Comparison of ENCODE assay signal across 15 cellular contexts in the genomic region with DNA sequence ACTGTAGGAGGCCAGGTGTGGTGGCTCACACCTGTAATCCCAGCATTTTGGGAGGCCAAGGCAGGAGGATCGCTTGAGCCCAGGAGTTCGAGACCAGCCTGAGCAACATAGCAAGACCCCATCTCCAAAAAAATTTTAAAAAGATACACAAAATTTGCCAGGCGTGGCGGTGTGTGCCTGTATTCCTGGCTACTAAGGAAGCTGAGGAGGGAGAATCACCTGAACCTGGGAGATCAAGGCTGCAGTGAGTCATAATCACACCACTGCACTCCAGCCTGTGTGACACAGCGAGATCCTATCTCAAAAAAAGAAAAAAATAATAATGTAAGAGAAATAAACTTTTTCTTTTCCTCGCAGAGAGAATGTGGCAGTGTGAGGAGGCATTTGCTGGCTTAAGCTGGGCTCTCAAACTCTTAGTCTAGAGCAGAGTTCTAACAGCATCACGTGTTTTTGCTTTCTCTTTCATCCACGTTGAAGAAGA. TPM values are rescaled to one million over a fixed set of nuclear protein-coding genes. Genes with fewer than 3 reads are reported as not detected.
DNase-seq lines count a peak whose midpoint lies in the region; ATAC-seq and TF ChIP-seq lines count a peak whose summit lies in the region.
"Had no signal": no experiment of that assay in that cellular context is flagged by ENCODE, and none has a peak within 500 bp of the region (broad histone marks: within the 10 kb centered on the region; RNA-seq: fewer than 3 reads in every experiment).

No MANE protein-coding gene starts in this region.

- TF ChIP-seq CTCF in CD4-positive, alpha-beta T cell (IDR thresholded peaks at IDR 0.05) = no peak
- TF ChIP-seq CTCF in suprapubic skin (IDR thresholded peaks at IDR 0.05) (no peak), dorsolateral prefrontal cortex (IDR thresholded peaks at IDR 0.05 in 54 of 56, conservative IDR thresholded peaks at IDR 0.05 in 2 of 56; ENCODE audit: low read depth in 1 of 56, partially characterized antibody in 56 of 56) (no peak)

- H3K9me3 Mint-ChIP-seq in CD4-positive, alpha-beta T cell = no peaks in the 10 kb centered on the region
- H3K9me3 Mint-ChIP-seq in activated T-helper 17 cell treated with anti-CD3 and anti-CD28 coated beads, Interleukin-2, amount 50 U/mL, for 72 hours = no peaks in the 10 kb centered on the region

- H3K4me1 ChIP-seq in suprapubic skin = no peaks in the 10 kb centered on the region

- no peak overlapping the region for H3K4me3 Mint-ChIP-seq in CD4-positive, alpha-beta T cell
- peak overlapping the region; percentile 62 for H3K4me3 Mint-ChIP-seq in activated T-helper 17 cell treated with anti-CD3 and anti-CD28 coated beads, Interleukin-2, amount 50 U/mL, for 72 hours

- H3K4me3 ChIP-seq in suprapubic skin (no peak overlapping the region), dorsolateral prefrontal cortex (no peak overlapping the region)
- H3K4me3 ChIP-seq: psoas muscle had no signal

- H3K36me3 ChIP-seq in suprapubic skin = no peaks in the 10 kb centered on the region

- POLR2A ChIA-PET in CD4-positive, alpha-beta T cell (lab: Charles Lee) = interaction anchor here (0.7 to 3.1 kb wide), 11 partner anchors 9 to 65 kb away, joined by 3 to 36 read pairs (median 8); a partner anchor contains a TSS

- no peak for TF ChIP-seq EP300 in suprapubic skin (IDR thresholded peaks at IDR 0.05)

- H3K27me3 Mint-ChIP-seq in CD4-positive, alpha-beta T cell = no peaks in the 10 kb centered on the region
- no peaks in the 10 kb centered on the region for H3K27me3 Mint-ChIP-seq in activated T-helper 17 cell treated with anti-CD3 and anti-CD28 coated beads, Interleukin-2, amount 50 U/mL, for 72 hours

- 87% methylated on average over 8 of the region's 8 CpGs for WGBS in suprapubic skin

- intact Hi-C loops in CD4-positive, alpha-beta T cell (cut with DNase I, micrococcal nuclease) = loop anchor here in 1 of 2 experiments (5.0 kb wide), 3 partner anchors 40 to 210 kb away; a partner anchor contains a TSS
- intact Hi-C loops in dorsolateral prefrontal cortex (cut with DNase I) = no loop called here

- CTCF ChIA-PET in CD4-positive, alpha-beta T cell (lab: Charles Lee) = interaction anchor here (0.9 to 1.8 kb wide), 5 partner anchors 20 to 66 kb away, joined by 3 to 6 read pairs (median 4); a partner anchor contains a TSS

- H3K36me3 Mint-ChIP-seq in CD4-positive, alpha-beta T cell (ENCODE audit: low read depth) = peaks cover 4% of the 10 kb centered on the region
- peaks cover 7% of the 10 kb centered on the region for H3K36me3 Mint-ChIP-seq in activated T-helper 17 cell treated with anti-CD3 and anti-CD28 coated beads, Interleukin-2, amount 50 U/mL, for 72 hours (ENCODE audit: low read depth)

- H3K4me1 Mint-ChIP-seq in CD4-positive, alpha-beta T cell (ENCODE audit: low read depth) = peaks cover 84% of the 10 kb centered on the region
- H3K4me1 Mint-ChIP-seq in activated T-helper 17 cell treated with anti-CD3 and anti-CD28 coated beads, Interleukin-2, amount 50 U/mL, for 72 hours = peaks cover 64% of the 10 kb centered on the region

- peak overlapping the region; percentile 98 for H3K27ac ChIP-seq in CD4-positive, alpha-beta T cell (ENCODE audit: low read depth, low read length)
- H3K27ac ChIP-seq in suprapubic skin (no peak overlapping the region), dorsolateral prefrontal cortex (no peak overlapping the region)
- H3K27ac ChIP-seq: psoas muscle had no signal

- no peaks in the 10 kb centered on the region for H3K9me3 ChIP-seq in CD4-positive, alpha-beta T cell (ENCODE audit: control insufficient read depth, low read length)
- H3K9me3 ChIP-seq in suprapubic skin = no peaks in the 10 kb centered on the region
- H3K9me3 ChIP-seq: psoas muscle, SK-N-SH had no signal

- peak; percentile 2 for ATAC-seq in CD4-positive, alpha-beta T cell (ENCODE audit: poor library complexity)
- no peak for ATAC-seq in activated T-helper 17 cell treated with anti-CD3 and anti-CD28 coated beads, Interleukin-2, amount 50 U/mL, for 72 hours (replicated peaks)
- ATAC-seq in GM18873 (IDR thresholded peaks at IDR 0.05; ENCODE audit: low FRiP score, unreplicated experiment) = no peak
- no peak for ATAC-seq in HG02678 (IDR thresholded peaks at IDR 0.05; ENCODE audit: unreplicated experiment)
- ATAC-seq: psoas muscle had no signal

- H3K27ac Mint-ChIP-seq in CD4-positive, alpha-beta T cell = peak overlapping the region; percentile 98
- H3K27ac Mint-ChIP-seq in activated T-helper 17 cell treated with anti-CD3 and anti-CD28 coated beads, Interleukin-2, amount 50 U/mL, for 72 hours = peak overlapping the region; percentile 86

- TF ChIP-seq POLR2A in suprapubic skin (IDR thresholded peaks at IDR 0.05) = no peak

- peak in 6 of 10 experiments; percentile 27 to 56 (median 31) for DNase-seq in CD4-positive, alpha-beta T cell
- DNase-seq in OCI-M1 (lab: John Stamatoyannopoulos, UW) (peak; percentile 10), kidney tubule cell (ENCODE audit: low spot score) (peak; percentile 37), suprapubic skin (ENCODE audit: low spot score in 2 of 2) (no peak), dorsolateral prefrontal cortex (no peak)
- DNase-seq: caudate nucleus, GDM1, midbrain, NCI-H146, psoas muscle, SK-N-SH had no signal

- H3K27me3 ChIP-seq in CD4-positive, alpha-beta T cell (ENCODE audit: control insufficient read depth, insufficient read depth, low read length) = no peaks in the 10 kb centered on the region
- H3K27me3 ChIP-seq in suprapubic skin (no peaks in the 10 kb centered on the region), dorsolateral prefrontal cortex (peaks cover 0 to 3% (median 0%) of the 10 kb centered on the region in 45 donors)

RNA-seq across cellular contexts. Expression of a gene that starts 21.1 kb away (rescaled TPM):
- total RNA-seq in CD4-positive, alpha-beta T cell = not detected
- total RNA-seq in activated T-helper 17 cell treated with anti-CD3 and anti-CD28 coated beads, Interleukin-2, amount 50 U/mL, for 72 hours = under 1 TPM in 1 of 2 donors, not detected in 1; 0.58 TPM
- total RNA-seq in suprapubic skin (not detected), dorsolateral prefrontal cortex (under 1 TPM in 3 of 120 experiments, not detected in 117; 0.53 to 0.62 (median 0.59) TPM)
- total RNA-seq: psoas muscle, subcutaneous adipose tissue had no signal

RNA-seq across cellular contexts. Expression of a gene that starts 41.4 kb away (rescaled TPM):
- total RNA-seq in CD4-positive, alpha-beta T cell = 10 to 100 TPM; 45.0 to 47.9 TPM
- total RNA-seq in activated T-helper 17 cell treated with anti-CD3 and anti-CD28 coated beads, Interleukin-2, amount 50 U/mL, for 72 hours = 10 to 100 TPM; 19.1 to 38.0 TPM
- 100 to 1,000 TPM in 1 of 4 donors, 10 to 100 TPM in 3; 67.4 to 105 (median 80.8) TPM for total RNA-seq in suprapubic skin
- total RNA-seq in dorsolateral prefrontal cortex = 10 to 100 TPM in 26 of 120 experiments, 1 to 10 TPM in 94; 3.1 to 18.0 (median 7.6) TPM

RNA-seq across cellular contexts. Expression of a gene that starts 52.9 kb away (rescaled TPM):
- 100 to 1,000 TPM; 587 to 615 TPM for total RNA-seq in CD4-positive, alpha-beta T cell
- total RNA-seq in activated T-helper 17 cell treated with anti-CD3 and anti-CD28 coated beads, Interleukin-2, amount 50 U/mL, for 72 hours = 100 to 1,000 TPM; 214 to 257 TPM
- 10 to 100 TPM; 29.8 to 64.8 (median 37.7) TPM for total RNA-seq in suprapubic skin
- 10 to 100 TPM in 101 of 120 experiments, 1 to 10 TPM in 19; 5.8 to 36.4 (median 14.0) TPM for total RNA-seq in dorsolateral prefrontal cortex

Comparison
In these comparisons a context has a peak if more than half of its experiments do, and no peak if none do; other contexts are left out.
1. DNase-seq: peak in CD4-positive, alpha-beta T cell (6 of 10), OCI-M1 (single experiment) and kidney tubule cell (single experiment); none in suprapubic skin (0 of 2) and dorsolateral prefrontal cortex (0 of 10).